ENCODE assay signal across 14 cellular contexts in genomic region chr6:12348530-12349511, GRCh38. TPM values are rescaled to one million over a fixed set of nuclear protein-coding genes. Genes with fewer than 3 reads are reported as not detected.
A peak's percentile ranks its signal among the peaks of the same experiment; 100 is the strongest.
DNase-seq lines count a peak whose midpoint lies in the region; ATAC-seq, FAIRE-seq and TF ChIP-seq lines count a peak whose summit lies in the region.
"Had no signal": no experiment of that assay in that cellular context is flagged by ENCODE, and none has a peak within 500 bp of the region (broad histone marks: within the 10 kb centered on the region; RNA-seq: fewer than 3 reads in every experiment).

No MANE protein-coding gene starts in this region.

- H3K36me3 Mint-ChIP-seq in endothelial cell (ENCODE audit: low read depth, unreplicated experiment): peaks cover 8% of the 10 kb centered on the region
- H3K36me3 Mint-ChIP-seq in glutamatergic neuron (ENCODE audit: unreplicated experiment): peaks cover 15% of the 10 kb centered on the region

- peak; percentile 46 for FAIRE-seq in HepG2 (lab: Jason Lieb, UNC)
- FAIRE-seq: GM18507 had no signal

- H4K20me1 ChIP-seq in HepG2 (ENCODE audit: insufficient read depth, low read length): no peaks in the 10 kb centered on the region
- H4K20me1 ChIP-seq: BLaER1 had no signal

- H3K4me2 ChIP-seq in HepG2 (ENCODE audit: low read depth, low read length): 0 out of 2 replicates have a peak overlapping the region, but pooled peaks have one; percentile 19
- H3K4me2 ChIP-seq: BLaER1 had no signal

- DNase-seq in 8988T (peak; percentile 66), HS-27A (ENCODE audit: low read depth) (peak; percentile 93), body of pancreas (peak in 2 of 4 donors; percentile 14 to 59), HepG2 (ENCODE audit: low spot score) (peak; percentile 98), endothelial cell (ENCODE audit: low spot score) (no peak), glutamatergic neuron (no peak), NCI-H446 (lab: John Stamatoyannopoulos, UW) (no peak)
- no peak for DNase-seq in activated T-cell treated with anti-CD3 and anti-CD28 coated beads, Interleukin-2, amount 50 U/mL, for 1 hour
- DNase-seq: activated gamma-delta T cell treated with Interleukin-2 at 50 U/mL for 16 hours, NCI-H526, testis had no signal

- no peak overlapping the region for H3K4me3 Mint-ChIP-seq in endothelial cell (ENCODE audit: unreplicated experiment)
- H3K4me3 Mint-ChIP-seq in glutamatergic neuron (ENCODE audit: unreplicated experiment): no peak overlapping the region
- H3K4me3 Mint-ChIP-seq: mesothelial cell of epicardium had no signal

- no peaks in the 10 kb centered on the region for H3K27me3 ChIP-seq in body of pancreas
- no peaks in the 10 kb centered on the region for H3K27me3 ChIP-seq in HepG2 (ENCODE audit: control insufficient read depth in 1 of 2, insufficient read depth in 2 of 2, low read length in 2 of 2)
- H3K27me3 ChIP-seq: BLaER1, testis had no signal

- no TSS peak for BruUV-seq in HepG2 (replicated peaks; lab: Mats Ljungman, UMichigan)

- TF ChIP-seq POLR2A in body of pancreas (IDR thresholded peaks at IDR 0.05): no peak
- TF ChIP-seq POLR2A in HepG2 (IDR thresholded peaks at IDR 0.05; ENCODE audit: insufficient read depth in 1 of 2, low read depth in 2 of 2, low read length in 2 of 2): no peak

- no peak overlapping the region for H2AFZ ChIP-seq in HepG2 (ENCODE audit: low read length)

- POLR2A ChIA-PET in HepG2 (lab: Yijun Ruan, JAX): interaction anchor here (1.3 to 2.2 kb wide), 7 partner anchors 11 to 58 kb away, joined by 4 to 15 read pairs (median 7); partner anchors contain the start of gene EDN1

- H3K4me3 ChIP-seq in body of pancreas (no peak overlapping the region), HepG2 (replicated peaks in 1 of 3; ENCODE audit: insufficient read depth in 1 of 3, low read depth in 2 of 3, low read length in 3 of 3) (no peak overlapping the region)
- H3K4me3 ChIP-seq: BLaER1, testis had no signal

- TF ChIP-seq EP300 in HepG2 (IDR thresholded peaks at IDR 0.05; ENCODE audit: low read depth in 2 of 2, low read length in 2 of 2) (peak; percentile 17 to 97; a peak in 2 of 4 replicates), HepG2 (CRISPR knock-in tag; IDR thresholded peaks at IDR 0.05; ENCODE audit: borderline replicate concordance) (peak; percentile 99)

- in situ Hi-C loops in HepG2 (cut with HindIII; ENCODE audit: extremely low pct_ligation_motif_present, low pct_unique_long_range_greater_than_20kb): no loop called here

- H3K79me2 ChIP-seq in HepG2 (ENCODE audit: insufficient read depth, low read length): no peaks in the 10 kb centered on the region

- WGBS in body of pancreas, 2 donors: 59 to 73% methylated on average over 6 of the region's 6 CpGs
- 17% methylated on average over 6 of the region's 6 CpGs for whole genome bisulfite sequencing in HepG2 (ENCODE audit: low lambda C conversion rate)

- H3K27me3 Mint-ChIP-seq in endothelial cell (ENCODE audit: unreplicated experiment): peaks cover 4% of the 10 kb centered on the region
- peaks cover 2% of the 10 kb centered on the region for H3K27me3 Mint-ChIP-seq in glutamatergic neuron (ENCODE audit: unreplicated experiment)

- CTCF ChIA-PET in HepG2 (lab: Yijun Ruan, JAX; ENCODE audit: low intra/inter-chr PET ratio, low total read pairs): no interaction called here

- intact Hi-C loops in body of pancreas (cut with DNase I) (no loop called here), HepG2 (cut with micrococcal nuclease; ENCODE audit: unreplicated experiment) (loop anchor here (1.0 kb wide), 1 partner anchor 25 kb away; no protein-coding TSS in a partner anchor)

- no peaks in the 10 kb centered on the region for H3K4me1 Mint-ChIP-seq in endothelial cell (ENCODE audit: unreplicated experiment)
- H3K4me1 Mint-ChIP-seq in glutamatergic neuron (ENCODE audit: low read depth, unreplicated experiment): no peaks in the 10 kb centered on the region

- H3K9me3 ChIP-seq in body of pancreas: peaks cover 0 to 5% (median 0%) of the 10 kb centered on the region in 3 donors
- H3K9me3 ChIP-seq in HepG2 (ENCODE audit: low read length): peaks cover 26% of the 10 kb centered on the region
- H3K9me3 ChIP-seq: testis had no signal

- no peaks in the 10 kb centered on the region for H3K36me3 ChIP-seq in body of pancreas (replicated peaks in 1 of 2; ENCODE audit: insufficient read depth in 1 of 2, low read depth in 2 of 2)
- no peaks in the 10 kb centered on the region for H3K36me3 ChIP-seq in HepG2 (replicated peaks in 1 of 2; ENCODE audit: control insufficient read depth in 1 of 2, insufficient read depth in 2 of 2, low read length in 2 of 2)

- no peaks in the 10 kb centered on the region for H3K9me3 Mint-ChIP-seq in endothelial cell (ENCODE audit: unreplicated experiment)
- H3K9me3 Mint-ChIP-seq in glutamatergic neuron (ENCODE audit: unreplicated experiment): no peaks in the 10 kb centered on the region

- H3K27ac Mint-ChIP-seq in endothelial cell (ENCODE audit: unreplicated experiment) (no peak overlapping the region), glutamatergic neuron (ENCODE audit: unreplicated experiment) (no peak overlapping the region)
- H3K27ac Mint-ChIP-seq: mesothelial cell of epicardium had no signal

- TF ChIP-seq CTCF in body of pancreas (IDR thresholded peaks at IDR 0.05) (no peak), HepG2 (CRISPR knock-in tag; IDR thresholded peaks at IDR 0.05) (no peak), endothelial cell (IDR thresholded peaks at IDR 0.05; ENCODE audit: unreplicated experiment) (no peak), glutamatergic neuron (IDR thresholded peaks at IDR 0.05; ENCODE audit: partially characterized antibody, unreplicated experiment) (no peak)

- peak; percentile 56 for ATAC-seq in body of pancreas
- ATAC-seq in HepG2: peak; percentile 95

- H3K4me1 ChIP-seq in body of pancreas: peaks cover 40% of the 10 kb centered on the region
- peaks cover 43% of the 10 kb centered on the region for H3K4me1 ChIP-seq in HepG2 (ENCODE audit: insufficient read depth, low read length)
- H3K4me1 ChIP-seq: testis had no signal

- H3K27ac ChIP-seq in body of pancreas (peak overlapping the region in 3 of 4 donors; percentile 41 to 48 (median 45)), HepG2 (ENCODE audit: extremely low read length, insufficient read depth, low read length) (peak overlapping the region; percentile 15)
- H3K27ac ChIP-seq: BLaER1, testis had no signal

- H3K9ac ChIP-seq in HepG2 (ENCODE audit: insufficient read depth, low read depth, low read length): 0 out of 2 replicates have a peak overlapping the region, but pooled peaks have one; percentile 9
- H3K9ac ChIP-seq: BLaER1 had no signal

- TF ChIP-seq RAD21 in HepG2 (CRISPR knock-in tag; IDR thresholded peaks at IDR 0.05): no peak

TF ChIP-seq in HepG2, 621 proteins besides CTCF, POLR2A, EP300 and RAD21 (continues in another document):
- peak; percentile 98 for TF ChIP-seq TEAD3 (CRISPR knock-in tag; optimal IDR thresholded peaks at IDR 0.05; ENCODE audit: borderline replicate concordance)
- TF ChIP-seq ZNF749 (CRISPR knock-in tag; IDR thresholded peaks at IDR 0.05; ENCODE audit: borderline replicate concordance): no peak
- TF ChIP-seq, protein P1, sequence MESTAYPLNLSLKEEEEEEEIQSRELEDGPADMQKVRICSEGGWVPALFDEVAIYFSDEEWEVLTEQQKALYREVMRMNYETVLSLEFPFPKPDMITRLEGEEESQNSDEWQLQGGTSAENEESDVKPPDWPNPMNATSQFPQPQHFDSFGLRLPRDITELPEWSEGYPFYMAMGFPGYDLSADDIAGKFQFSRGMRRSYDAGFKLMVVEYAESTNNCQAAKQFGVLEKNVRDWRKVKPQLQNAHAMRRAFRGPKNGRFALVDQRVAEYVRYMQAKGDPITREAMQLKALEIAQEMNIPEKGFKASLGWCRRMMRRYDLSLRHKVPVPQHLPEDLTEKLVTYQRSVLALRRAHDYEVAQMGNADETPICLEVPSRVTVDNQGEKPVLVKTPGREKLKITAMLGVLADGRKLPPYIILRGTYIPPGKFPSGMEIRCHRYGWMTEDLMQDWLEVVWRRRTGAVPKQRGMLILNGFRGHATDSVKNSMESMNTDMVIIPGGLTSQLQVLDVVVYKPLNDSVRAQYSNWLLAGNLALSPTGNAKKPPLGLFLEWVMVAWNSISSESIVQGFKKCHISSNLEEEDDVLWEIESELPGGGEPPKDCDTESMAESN (CRISPR knock-in tag; conservative IDR thresholded peaks at IDR 0.05): no peak; the same call in 1 of the 2 replicates

RNA-seq across cellular contexts. Expression of gene EDN1, which starts 58.7 kb away (rescaled TPM):
- total RNA-seq in body of pancreas (10 to 100 TPM in 1 of 2 donors, under 1 TPM in 1; 0.66 to 19.7 TPM), HepG2 (2016; rRNA removed; fragmentation: Illumina TruSeq; extraction: Trizol) (0.15 and 0.21 TPM in 2 replicates), endothelial cell (ENCODE audit: unreplicated experiment) (8.3 TPM), glutamatergic neuron (ENCODE audit: unreplicated experiment) (0.54 TPM)
- 0.10 TPM in 1 of 2 replicates, not detected in the other for total RNA-seq in HepG2 (2016; cell fraction: cytosol; rRNA removed; fragmentation: Illumina TruSeq; extraction: Trizol; ENCODE audit: low read depth)
- 0.22 TPM in 1 of 2 replicates, not detected in the other for total RNA-seq in HepG2 (2016; cell fraction: insoluble cytoplasmic fraction; rRNA removed; fragmentation: Illumina TruSeq; extraction: Trizol)
- total RNA-seq in HepG2 (2016; cell fraction: membrane; rRNA removed; fragmentation: Illumina TruSeq; extraction: Trizol): 0.07 and 0.22 TPM in 2 replicates
- total RNA-seq in HepG2 (2016; cell fraction: nucleus; rRNA removed; fragmentation: Illumina TruSeq; extraction: Trizol): 0.25 and 0.53 TPM in 2 replicates
- polyA plus RNA-seq in HepG2 (2011; rRNA removed): 0.78 and 1.2 TPM in 2 replicates
- polyA plus RNA-seq in HepG2 (2011; cell fraction: cytosol; rRNA removed): 0.50 and 0.72 TPM in 2 replicates
- polyA plus RNA-seq in HepG2 (2011; cell fraction: nucleus; rRNA removed): 1.3 TPM in 2 replicates
- 6.0 and 7.3 TPM in 2 replicates for polyA plus RNA-seq in HepG2 (2012)
- polyA plus RNA-seq in HepG2 (2016; cell fraction: cytosol; fragmentation: Illumina TruSeq; extraction: Trizol; ENCODE audit: low read depth): not detected in 2 replicates
- not detected in 2 replicates for polyA plus RNA-seq in HepG2 (2016; cell fraction: insoluble cytoplasmic fraction; fragmentation: Illumina TruSeq; extraction: Trizol; ENCODE audit: low read depth)
- polyA plus RNA-seq in HepG2 (2016; cell fraction: membrane; fragmentation: Illumina TruSeq; extraction: Trizol; ENCODE audit: low read depth): not detected in 2 replicates
- polyA plus RNA-seq in HepG2 (2016; cell fraction: nucleus; fragmentation: Illumina TruSeq; extraction: Trizol; ENCODE audit: insufficient read depth, low read depth): 0.90 and 1.3 TPM in 2 replicates
- polyA minus RNA-seq in HepG2 (2011; rRNA and poly(A)+ RNA removed; ENCODE audit: low replicate concordance): 1.0 TPM in 2 replicates
- polyA minus RNA-seq in HepG2 (2011; cell fraction: cytosol; rRNA and poly(A)+ RNA removed): 0.30 and 0.88 TPM in 2 replicates
- polyA minus RNA-seq in HepG2 (2011; cell fraction: nucleus; rRNA and poly(A)+ RNA removed): 0.62 and 0.77 TPM in 2 replicates

Comparison
In these comparisons a context has a peak if more than half of its experiments do, and no peak if none do; other contexts are left out.
1. DNase-seq: peak in 8988T (single experiment), HS-27A (single experiment) and HepG2 (single experiment); none in endothelial cell (single experiment), glutamatergic neuron (single experiment), activated T-cell treated with anti-CD3 and anti-CD28 coated beads, Interleukin-2, amount 50 U/mL, for 1 hour (single experiment) and NCI-H446 (0 of 2).